ENCODE assay signal across 9 cellular contexts in genomic region chr6:128863983-128864382, GRCh38.
"Had no signal": no experiment of that assay in that cellular context is flagged by ENCODE, and none has a peak within 500 bp of the region (broad histone marks: within the 10 kb centered on the region; RNA-seq: fewer than 3 reads in every experiment).

No MANE protein-coding gene starts in this region.

- H3K27ac ChIP-seq: HL-60, KMS-11 had no signal

- H3K4me1 Mint-ChIP-seq: GM23338, H9, IgD-negative memory B cell had no signal

- H3K4me2 ChIP-seq: GM23338, KMS-11 had no signal

- H3K27ac Mint-ChIP-seq: GM23338, H9, IgD-negative memory B cell had no signal

- H3K36me3 Mint-ChIP-seq: IgD-negative memory B cell had no signal

- H3K4me3 ChIP-seq: GM23338 had no signal

- FAIRE-seq: H1, H54 had no signal

- H3K9ac ChIP-seq: KMS-11 had no signal

- H3K27me3 Mint-ChIP-seq: IgD-negative memory B cell had no signal

- DNase-seq: H9, HCEC 1CT, KBM-7 had no signal

- ATAC-seq: GM23338 had no signal

- H3K4me3 Mint-ChIP-seq: GM23338, H9, IgD-negative memory B cell had no signal

- H2AFZ ChIP-seq: GM23338 had no signal
